Comparison of ENCODE assay signal across 8 cellular contexts in genomic region chr10:61733358-61733940, GRCh38.
DNase-seq lines count a peak whose midpoint lies in the region; ATAC-seq, FAIRE-seq and TF ChIP-seq lines count a peak whose summit lies in the region.

No MANE protein-coding gene starts in this region.

- TF ChIP-seq POLR2A in tibial nerve (IDR thresholded peaks at IDR 0.05) = no peak

- H3K36me3 ChIP-seq in adipocyte (ENCODE audit: control insufficient read depth, insufficient read depth, low read length, severe bottlenecking) = no peaks in the 10 kb centered on the region
- no peaks in the 10 kb centered on the region for H3K36me3 ChIP-seq in tibial nerve

- H3K27ac ChIP-seq in AG04450 (ENCODE audit: low read depth, low read length) (no peak overlapping the region), tibial nerve (no peak overlapping the region)

- CTCF ChIA-PET in AG04450 (lab: Charles Lee) = interaction anchor here (0.5 to 3.6 kb wide), 25 partner anchors 9 to 919 kb away, joined by 3 to 14 read pairs (median 3); no protein-coding TSS in a partner anchor

- peak; percentile 19 for FAIRE-seq in G401.6 (lab: Jason Lieb, UNC)

- no peaks in the 10 kb centered on the region for H3K4me1 ChIP-seq in adipocyte (ENCODE audit: control insufficient read depth, insufficient read depth, low read length)
- no peaks in the 10 kb centered on the region for H3K4me1 ChIP-seq in tibial nerve

- no peak for ATAC-seq in GM18870 (IDR thresholded peaks at IDR 0.05; ENCODE audit: unreplicated experiment)

- WGBS in tibial nerve, 2 donors = 82 to 91% methylated on average over 1 of the region's 1 CpG

- POLR2A ChIA-PET in AG04450 (lab: Yijun Ruan, JAX) = no interaction called here

- H3K4me3 ChIP-seq in AG04450 (ENCODE audit: low read depth, low read length) = no peak overlapping the region
- no peak overlapping the region for H3K4me3 ChIP-seq in adipocyte (ENCODE audit: low read length)
- H3K4me3 ChIP-seq in tibial nerve = no peak overlapping the region

- H3K27me3 ChIP-seq in AG04450 (ENCODE audit: control insufficient read depth, insufficient read depth, low read length) = no peaks in the 10 kb centered on the region
- H3K27me3 ChIP-seq in adipocyte (replicated peaks; ENCODE audit: control insufficient read depth, insufficient read depth, low read length) = no peaks in the 10 kb centered on the region
- H3K27me3 ChIP-seq in tibial nerve = no peaks in the 10 kb centered on the region

- no peaks in the 10 kb centered on the region for H3K9me3 ChIP-seq in AG04450 (ENCODE audit: control insufficient read depth, insufficient read depth, low read length)
- no peaks in the 10 kb centered on the region for H3K9me3 ChIP-seq in adipocyte (ENCODE audit: control insufficient read depth, low read length)
- peaks cover 0 to 7% (median 2%) of the 10 kb centered on the region in 4 donors for H3K9me3 ChIP-seq in tibial nerve

- no peak for TF ChIP-seq EP300 in tibial nerve (IDR thresholded peaks at IDR 0.05)

- TF ChIP-seq CTCF in AG04450 (IDR thresholded peaks at IDR 0.05; ENCODE audit: low read depth, low read length) (peak; percentile 72), tibial nerve (IDR thresholded peaks at IDR 0.05) (peak; percentile 40 to 59 (median 45))

- DNase-seq in AG04450 (ENCODE audit: low read depth, low spot score) (peak; percentile 13), NCI-H1436 (lab: John Stamatoyannopoulos, UW) (peak; percentile 30), adipocyte (ENCODE audit: low read depth) (peak; percentile 85), iPS-NIHi11 (ENCODE audit: low spot score) (peak; percentile 19), tibial nerve (ENCODE audit: low spot score in 2 of 2) (peak in 1 of 2 donors; percentile 49), NK-92 (lab: John Stamatoyannopoulos, UW; ENCODE audit: unreplicated experiment) (no peak)

- H3K9ac ChIP-seq in adipocyte (ENCODE audit: low read length) = no peak overlapping the region
